8 cellular contexts compared by ENCODE assay signal in genomic region chr4:153506341-153506967, GRCh38. TPM values are rescaled to one million over a fixed set of nuclear protein-coding genes. Genes with fewer than 3 reads are reported as not detected.
DNase-seq lines count a peak whose midpoint lies in the region; ATAC-seq, FAIRE-seq and TF ChIP-seq lines count a peak whose summit lies in the region.
"Not testable (repeated sequence)": the region's sequence is repeated elsewhere in the genome, so short reads cannot be mapped to it uniquely, and the experiment has no call there.

No MANE protein-coding gene starts in this region.

- not testable (repeated sequence) for TF ChIP-seq EP300 in K562 (IDR thresholded peaks at IDR 0.05; ENCODE audit: low read length)

- peaks cover 24 to 53% (median 39%) of the 10 kb centered on the region in 10 experiments for H3K4me1 ChIP-seq in BLaER1 treated with 17β-estradiol and CSF1 and Interleukin-3, amounts not matched to agents 10 nM and 100 nM
- peaks cover 14% of the 10 kb centered on the region for H3K4me1 ChIP-seq in GM23338 (ENCODE audit: insufficient read depth)
- peaks cover 9 to 15% of the 10 kb centered on the region in 2 experiments; a peak in 4 of 5 replicates for H3K4me1 ChIP-seq in K562 (replicated peaks in 1 of 2; ENCODE audit: control insufficient read depth in 2 of 2, insufficient read depth in 2 of 2, low read length in 2 of 2)
- not testable (repeated sequence) for H3K4me1 ChIP-seq in hepatocyte (ENCODE audit: insufficient read depth)

- peaks cover 29 to 97% (median 74%) of the 10 kb centered on the region in 11 experiments; a peak in 21 of 22 replicates for H3K36me3 ChIP-seq in BLaER1 treated with 17β-estradiol and CSF1 and Interleukin-3, amounts not matched to agents 10 nM and 100 nM
- not testable (repeated sequence) for H3K36me3 ChIP-seq in GM23338 (ENCODE audit: insufficient read depth); hepatocyte (replicated peaks; ENCODE audit: insufficient read depth, low read depth)
- H3K36me3 ChIP-seq in K562 (ENCODE audit: control insufficient read depth, insufficient read depth, low read length), result peaks cover 15% of the 10 kb centered on the region

- not testable (repeated sequence) for H3K27me3 Mint-ChIP-seq in GM23338 (ENCODE audit: insufficient read depth, low read depth, poor library complexity); T-helper 2 cell treated with Interferon-gamma antibody and Interleukin-4, amounts not matched to agents 5 μg/mL and 100 μg/mL, for 36 hours (ENCODE audit: low read depth); activated T-helper 17 cell treated with anti-CD3 and anti-CD28 coated beads, Interleukin-2, amount 50 U/mL, for 72 hours; nephron progenitor cell (ENCODE audit: low read depth, poor library complexity); stimulated activated memory B cell treated with anti-CD40 and anti-IgM and Interleukin-4, amounts not matched to agents 10 μg/mL and 1 μg/mL and 100 μg/mL, for 72 hours

- peak overlapping the region in 8 of 11 experiments; percentile 10 to 53 (median 32); a peak in 9 of 22 replicates for H3K27ac ChIP-seq in BLaER1 treated with 17β-estradiol and CSF1 and Interleukin-3, amounts not matched to agents 10 nM and 100 nM
- H3K27ac ChIP-seq in GM23338 (ENCODE audit: low read depth), result peak overlapping the region; percentile 86
- not testable (repeated sequence) for H3K27ac ChIP-seq in K562 (ENCODE audit: extremely low read depth, low read depth, low read length)
- H3K27ac ChIP-seq in hepatocyte, result peak overlapping the region; percentile 21

- H4K20me1 ChIP-seq in BLaER1 treated with 17β-estradiol and CSF1 and Interleukin-3, amounts not matched to agents 10 nM and 100 nM, result peaks cover 0 to 100% (median 34%) of the 10 kb centered on the region in 11 experiments; a peak in 18 of 22 replicates
- H4K20me1 ChIP-seq in GM23338 (replicated peaks; ENCODE audit: insufficient read depth); K562 (replicated peaks; ENCODE audit: control insufficient read depth, insufficient read depth, low read length); hepatocyte (ENCODE audit: insufficient read depth, poor library complexity, severe bottlenecking): not testable (repeated sequence)

- CTCF ChIA-PET in K562 (lab: Yijun Ruan, JAX; ENCODE audit: low intra/inter-chr PET ratio), result not testable (repeated sequence)

- peaks cover 62% of the 10 kb centered on the region for H3K79me2 ChIP-seq in GM23338 (replicated peaks; ENCODE audit: insufficient read depth)
- H3K79me2 ChIP-seq in K562 (ENCODE audit: control insufficient read depth, insufficient read depth, low read length), result peaks cover 42% of the 10 kb centered on the region
- not testable (repeated sequence) for H3K79me2 ChIP-seq in hepatocyte

- in situ Hi-C loops in K562 (cut with MboI), result not testable (repeated sequence)

- H3K36me3 Mint-ChIP-seq in GM23338 (ENCODE audit: low read depth), result peaks cover 16% of the 10 kb centered on the region; the same call in 2 of the 3 replicates
- peaks cover 59% of the 10 kb centered on the region for H3K36me3 Mint-ChIP-seq in T-helper 2 cell treated with Interferon-gamma antibody and Interleukin-4, amounts not matched to agents 5 μg/mL and 100 μg/mL, for 36 hours (ENCODE audit: low read depth)
- peaks cover 56% of the 10 kb centered on the region for H3K36me3 Mint-ChIP-seq in activated T-helper 17 cell treated with anti-CD3 and anti-CD28 coated beads, Interleukin-2, amount 50 U/mL, for 72 hours (ENCODE audit: low read depth)
- peaks cover 56% of the 10 kb centered on the region for H3K36me3 Mint-ChIP-seq in nephron progenitor cell (ENCODE audit: low read depth)
- peaks cover 62% of the 10 kb centered on the region for H3K36me3 Mint-ChIP-seq in stimulated activated memory B cell treated with anti-CD40 and anti-IgM and Interleukin-4, amounts not matched to agents 10 μg/mL and 1 μg/mL and 100 μg/mL, for 72 hours

- BruUV-seq in K562 (replicated peaks; lab: Mats Ljungman, UMichigan), result not testable (repeated sequence)

- H3K9me2 ChIP-seq in GM23338 (ENCODE audit: insufficient read depth); hepatocyte (replicated peaks; ENCODE audit: insufficient read depth): not testable (repeated sequence)

- POLR2A ChIA-PET in K562 (lab: Yijun Ruan, JAX), result interaction anchor here (0.7 to 1.1 kb wide), 2 partner anchors 39 to 1165 kb away, joined by 3 read pairs; no protein-coding TSS in a partner anchor

- not testable (repeated sequence) for H3K9me1 ChIP-seq in K562 (ENCODE audit: control insufficient read depth, insufficient read depth, low read length)

- ATAC-seq in GM23338; activated T-helper 17 cell treated with anti-CD3 and anti-CD28 coated beads, Interleukin-2, amount 50 U/mL, for 72 hours (replicated peaks); stimulated activated memory B cell treated with anti-CD40 and anti-IgM and Interleukin-4, amounts not matched to agents 10 μg/mL and 1 μg/mL and 100 μg/mL, for 72 hours: not testable (repeated sequence)
- peak; percentile 22 for ATAC-seq in K562

- not testable (repeated sequence) for TF ChIP-seq RAD21 in K562 (CRISPR knock-in tag; conservative IDR thresholded peaks at IDR 0.05 in 1 of 2, IDR thresholded peaks at IDR 0.05 in 1 of 2)

- WGBS in K562 (ENCODE audit: insufficient coverage, low coverage, missing lambda C conversion rate), result 84% methylated on average over 5 of the region's 7 CpGs
- WGBS in hepatocyte (ENCODE audit: low lambda C conversion rate, missing lambda C conversion rate), result 84% methylated on average over 7 of the region's 7 CpGs

- H3K9ac ChIP-seq in BLaER1 treated with 17β-estradiol and CSF1 and Interleukin-3, amounts not matched to agents 10 nM and 100 nM; K562 (ENCODE audit: insufficient read depth in 1 of 2, low read depth in 2 of 2, low read length in 2 of 2): not testable (repeated sequence)

- peak; percentile 19 for FAIRE-seq in K562 (lab: Jason Lieb, UNC)

- not testable (repeated sequence) for H3F3A ChIP-seq in GM23338 (replicated peaks; ENCODE audit: low read depth)

- H3K9me3 Mint-ChIP-seq in GM23338; T-helper 2 cell treated with Interferon-gamma antibody and Interleukin-4, amounts not matched to agents 5 μg/mL and 100 μg/mL, for 36 hours; activated T-helper 17 cell treated with anti-CD3 and anti-CD28 coated beads, Interleukin-2, amount 50 U/mL, for 72 hours; nephron progenitor cell; stimulated activated memory B cell treated with anti-CD40 and anti-IgM and Interleukin-4, amounts not matched to agents 10 μg/mL and 1 μg/mL and 100 μg/mL, for 72 hours: not testable (repeated sequence)

- not testable (repeated sequence) for H2AFZ ChIP-seq in GM23338; K562 (ENCODE audit: low read depth, low read length); hepatocyte

- H3K4me3 Mint-ChIP-seq in GM23338; T-helper 2 cell treated with Interferon-gamma antibody and Interleukin-4, amounts not matched to agents 5 μg/mL and 100 μg/mL, for 36 hours; activated T-helper 17 cell treated with anti-CD3 and anti-CD28 coated beads, Interleukin-2, amount 50 U/mL, for 72 hours; nephron progenitor cell; stimulated activated memory B cell treated with anti-CD40 and anti-IgM and Interleukin-4, amounts not matched to agents 10 μg/mL and 1 μg/mL and 100 μg/mL, for 72 hours: not testable (repeated sequence)

- H3K4me2 ChIP-seq in BLaER1 treated with 17β-estradiol and CSF1 and Interleukin-3, amounts not matched to agents 10 nM and 100 nM, result peak overlapping the region in 4 of 11 experiments; percentile 46 to 64 (median 50); a peak in 6 of 22 replicates
- H3K4me2 ChIP-seq in GM23338; K562 (ENCODE audit: insufficient read depth, low read length); hepatocyte: not testable (repeated sequence)

- intact Hi-C loops in K562 (cut with micrococcal nuclease), result not testable (repeated sequence)

- H3K9me3 ChIP-seq in BLaER1 treated with 17β-estradiol and CSF1 and Interleukin-3, amounts not matched to agents 10 nM and 100 nM (replicated peaks in 1 of 11), result peaks cover 0 to 17% (median 5%) of the 10 kb centered on the region in 11 experiments; a peak in 7 of 22 replicates
- H3K9me3 ChIP-seq in K562 (replicated peaks; ENCODE audit: control insufficient read depth, insufficient read depth, low read depth, low read length); hepatocyte (ENCODE audit: low read depth): not testable (repeated sequence)

- H3K4me1 Mint-ChIP-seq in GM23338 (peaks cover 11% of the 10 kb centered on the region), nephron progenitor cell (peaks cover 49% of the 10 kb centered on the region)
- H3K4me1 Mint-ChIP-seq in T-helper 2 cell treated with Interferon-gamma antibody and Interleukin-4, amounts not matched to agents 5 μg/mL and 100 μg/mL, for 36 hours (ENCODE audit: low read depth), result peaks cover 30% of the 10 kb centered on the region
- peaks cover 52% of the 10 kb centered on the region for H3K4me1 Mint-ChIP-seq in activated T-helper 17 cell treated with anti-CD3 and anti-CD28 coated beads, Interleukin-2, amount 50 U/mL, for 72 hours
- peaks cover 80% of the 10 kb centered on the region for H3K4me1 Mint-ChIP-seq in stimulated activated memory B cell treated with anti-CD40 and anti-IgM and Interleukin-4, amounts not matched to agents 10 μg/mL and 1 μg/mL and 100 μg/mL, for 72 hours

- H3K27ac Mint-ChIP-seq in GM23338 (peak overlapping the region; percentile 3; the same call in 1 of the 2 replicates), nephron progenitor cell (peak overlapping the region; percentile 85)
- peak overlapping the region; percentile 57 for H3K27ac Mint-ChIP-seq in T-helper 2 cell treated with Interferon-gamma antibody and Interleukin-4, amounts not matched to agents 5 μg/mL and 100 μg/mL, for 36 hours
- peak overlapping the region; percentile 78 for H3K27ac Mint-ChIP-seq in activated T-helper 17 cell treated with anti-CD3 and anti-CD28 coated beads, Interleukin-2, amount 50 U/mL, for 72 hours
- peak overlapping the region; percentile 6 for H3K27ac Mint-ChIP-seq in stimulated activated memory B cell treated with anti-CD40 and anti-IgM and Interleukin-4, amounts not matched to agents 10 μg/mL and 1 μg/mL and 100 μg/mL, for 72 hours

- TF ChIP-seq CTCF in GM23338 (conservative IDR thresholded peaks at IDR 0.05; ENCODE audit: low read depth in 2 of 2); K562 (IDR thresholded peaks at IDR 0.05 in 2 of 3, conservative IDR thresholded peaks at IDR 0.05 in 1 of 3; ENCODE audit: insufficient read depth in 2 of 3, low read depth in 1 of 3, low read length in 3 of 3); hepatocyte (IDR thresholded peaks at IDR 0.05; ENCODE audit: poor library complexity); nephron progenitor cell (IDR thresholded peaks at IDR 0.05): not testable (repeated sequence)

- not testable (repeated sequence) for DNase-seq in GM23338 (ENCODE audit: low spot score); T-helper 2 cell treated with Interferon-gamma antibody and Interleukin-4, amounts not matched to agents 5 μg/mL and 100 μg/mL, for 36 hours (ENCODE audit: low spot score); K562 (ENCODE audit: extremely low read depth in 1 of 4, low spot score in 3 of 4); hepatocyte (ENCODE audit: low spot score); nephron progenitor cell

- not testable (repeated sequence) for H3K4me3 ChIP-seq in BLaER1 treated with 17β-estradiol and CSF1 and Interleukin-3, amounts not matched to agents 10 nM and 100 nM; GM23338; K562; hepatocyte

- H3K27me3 ChIP-seq in BLaER1 treated with 17β-estradiol and CSF1 and Interleukin-3, amounts not matched to agents 10 nM and 100 nM; GM23338 (ENCODE audit: insufficient read depth); K562 (ENCODE audit: control insufficient read depth in 2 of 2, insufficient read depth in 2 of 2, low read length in 2 of 2); hepatocyte: not testable (repeated sequence)

- not testable (repeated sequence) for TF ChIP-seq POLR2A in K562 (conservative IDR thresholded peaks at IDR 0.05)

RNA-seq across cellular contexts. Expression of gene TMEM131L, which starts 40.3 kb away (rescaled TPM):
- total RNA-seq in GM23338 (2014; rRNA removed; shearing (Covaris generic)), result 32.2 and 35.0 TPM in 2 replicates
- polyA plus RNA-seq in GM23338 (2016; fragmentation: Nextera tagmentation; extraction: Ambion mirVana) (11.1 TPM in 2 replicates), K562 (2011; rRNA removed) (9.7 and 10.0 TPM in 2 replicates), K562 (2014; fragmentation: Illumina TruSeq; extraction: Trizol) (13.1 and 15.4 TPM in 2 replicates), K562 (2014; fragmentation: Nextera tagmentation; extraction: Ambion mirVana) (1 to 10 TPM; 1.2 to 1.6 TPM), K562 (2014; rRNA removed) (6.9 and 7.5 TPM in 2 replicates), hepatocyte (5.8 and 6.3 TPM in 2 replicates)
- total RNA-seq in activated T-helper 17 cell treated with anti-CD3 and anti-CD28 coated beads, Interleukin-2, amount 50 U/mL, for 72 hours, result 10 to 100 TPM; 19.1 to 30.9 TPM
- 67.0 and 118 TPM in 2 replicates for total RNA-seq in K562 (2011; cell fraction: chromatin; rRNA removed; ENCODE audit: low replicate concordance)
- total RNA-seq in K562 (2011; cell fraction: nucleolus; rRNA removed), result 37.9 and 39.4 TPM in 2 replicates
- 60.0 and 67.7 TPM in 2 replicates for total RNA-seq in K562 (2011; cell fraction: nucleoplasm; rRNA removed)
- total RNA-seq in K562 (2014; rRNA removed) (12.9 and 13.2 TPM in 2 replicates), K562 (2014; rRNA removed; fragmentation: Illumina TruSeq; extraction: Trizol) (15.0 and 16.0 TPM in 2 replicates), K562 (2015; rRNA removed; fragmentation: Illumina TruSeq; extraction: Trizol) (15.6 and 18.8 TPM in 2 replicates), K562 (2021) (18.6 and 20.8 TPM in 2 replicates), hepatocyte (8.1 and 10.5 TPM in 2 replicates)
- 6.9 and 9.0 TPM in 2 replicates for polyA plus RNA-seq in K562 (2011; cell fraction: cytosol; rRNA removed)
- 23.1 and 24.6 TPM in 2 replicates for polyA plus RNA-seq in K562 (2011; cell fraction: nucleus; rRNA removed)
- 10.8 and 11.2 TPM in 2 replicates for polyA plus RNA-seq in K562 (2012)
- polyA minus RNA-seq in K562 (2011; rRNA and poly(A)+ RNA removed), result 25.0 and 34.9 TPM in 2 replicates
- 11.2 and 18.8 TPM in 2 replicates for polyA minus RNA-seq in K562 (2011; cell fraction: cytosol; rRNA and poly(A)+ RNA removed)
- 35.5 and 61.0 TPM in 2 replicates for polyA minus RNA-seq in K562 (2011; cell fraction: nucleus; rRNA and poly(A)+ RNA removed)

Comparison
In these comparisons a context has a peak if more than half of its experiments do, and no peak if none do; other contexts are left out.
1. H3K27ac Mint-ChIP-seq: peak in every context shown above with its lines; median percentile 85 in nephron progenitor cell; 78 in activated T-helper 17 cell treated with anti-CD3 and anti-CD28 coated beads, Interleukin-2, amount 50 U/mL, for 72 hours; 57 in T-helper 2 cell treated with Interferon-gamma antibody and Interleukin-4, amounts not matched to agents 5 μg/mL and 100 μg/mL, for 36 hours; 6 in stimulated activated memory B cell treated with anti-CD40 and anti-IgM and Interleukin-4, amounts not matched to agents 10 μg/mL and 1 μg/mL and 100 μg/mL, for 72 hours; 3 in GM23338.